14 cellular contexts compared by ENCODE assay signal in the genomic region with DNA sequence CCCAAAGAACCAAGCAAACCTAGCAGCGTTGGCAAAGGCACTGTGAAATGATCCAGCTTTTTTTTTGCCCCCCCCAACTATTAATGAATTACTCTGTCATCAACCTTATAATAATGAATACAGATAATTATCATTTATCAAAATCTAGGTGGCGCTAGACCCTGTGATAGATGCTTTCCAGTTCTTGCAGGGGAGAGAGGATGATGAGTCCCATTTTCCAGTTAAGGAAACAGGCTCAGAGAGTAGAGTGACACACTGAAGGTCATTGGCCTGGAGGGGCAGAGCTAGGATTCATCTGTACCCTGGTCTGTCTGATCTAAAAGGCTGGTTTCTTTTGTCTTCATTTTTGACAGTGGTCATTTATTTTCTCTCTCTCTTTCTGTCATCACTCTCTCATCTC. TPM values are rescaled to one million over a fixed set of nuclear protein-coding genes. Genes with fewer than 3 reads are reported as not detected.
DNase-seq lines count a peak whose midpoint lies in the region; FAIRE-seq and TF ChIP-seq lines count a peak whose summit lies in the region.
"Had no signal": no experiment of that assay in that cellular context is flagged by ENCODE, and none has a peak within 500 bp of the region (broad histone marks: within the 10 kb centered on the region; RNA-seq: fewer than 3 reads in every experiment).

No MANE protein-coding gene starts in this region.

- POLR2A ChIA-PET in CD4-positive, alpha-beta memory T cell (lab: Charles Lee; ENCODE audit: partially characterized antibody): no interaction called here

- H3K27ac Mint-ChIP-seq in CD4-positive, alpha-beta memory T cell: peak overlapping the region in 1 of 7 donors; percentile 31

- H3K4me3 Mint-ChIP-seq in CD4-positive, alpha-beta memory T cell: no peak overlapping the region
- H3K4me3 Mint-ChIP-seq: effector memory CD8-positive, alpha-beta T cell had no signal

- CTCF ChIA-PET in CD4-positive, alpha-beta memory T cell (lab: Charles Lee; ENCODE audit: partially characterized antibody): interaction anchor here (0.9 to 3.9 kb wide), 11 partner anchors 12 to 344 kb away, joined by 3 to 15 read pairs (median 5); a partner anchor contains a TSS

- peak; percentile 12 for TF ChIP-seq CTCF in kidney (IDR thresholded peaks at IDR 0.05; ENCODE audit: borderline replicate concordance, extremely low read depth, insufficient read depth)

- no peaks in the 10 kb centered on the region for H3K9me3 ChIP-seq in GM23248 (ENCODE audit: low read depth)
- H3K9me3 ChIP-seq in kidney (ENCODE audit: control insufficient read depth in 1 of 2, low read length in 2 of 2): no peaks in the 10 kb centered on the region
- H3K9me3 ChIP-seq in CD4-positive, alpha-beta memory T cell (ENCODE audit: control insufficient read depth in 1 of 2, low read length in 2 of 2): no peaks in the 10 kb centered on the region
- H3K9me3 ChIP-seq: left ventricle myocardium inferior, neutrophil had no signal

- H3F3A ChIP-seq in GM23248 (ENCODE audit: insufficient read depth): no peaks in the 10 kb centered on the region

- 81 to 87% methylated on average over 2 of the region's 2 CpGs for WGBS in GM23248 (ENCODE audit: low coverage in 1 of 2, low lambda C conversion rate in 2 of 2, missing lambda C conversion rate in 2 of 2), 2 experiments

- no peaks in the 10 kb centered on the region for H3K36me3 Mint-ChIP-seq in CD4-positive, alpha-beta memory T cell

- H3K9me3 Mint-ChIP-seq in CD4-positive, alpha-beta memory T cell: no peaks in the 10 kb centered on the region
- H3K9me3 Mint-ChIP-seq: effector memory CD8-positive, alpha-beta T cell had no signal

- no peaks in the 10 kb centered on the region for H3K27me3 Mint-ChIP-seq in CD4-positive, alpha-beta memory T cell
- H3K27me3 Mint-ChIP-seq: effector memory CD8-positive, alpha-beta T cell had no signal

- H3K4me2 ChIP-seq in GM23248 (ENCODE audit: unreplicated experiment): no peak overlapping the region
- H3K4me2 ChIP-seq: smooth muscle cell had no signal

- no peak overlapping the region for H3K27ac ChIP-seq in GM23248
- H3K27ac ChIP-seq in kidney (ENCODE audit: low read depth in 2 of 2, low read length in 2 of 2): no peak overlapping the region
- H3K27ac ChIP-seq in CD4-positive, alpha-beta memory T cell (ENCODE audit: low read depth, low read length): no peak overlapping the region
- H3K27ac ChIP-seq: left ventricle myocardium inferior, neutrophil had no signal

- H2AFZ ChIP-seq in GM23248: no peak overlapping the region

- H3K4me1 Mint-ChIP-seq in CD4-positive, alpha-beta memory T cell: peaks cover 4 to 8% (median 7%) of the 10 kb centered on the region in 4 donors

- in situ Hi-C loops in GM23248 (cut with MboI): loop anchor here (10.0 kb wide), 1 partner anchor 207 kb away; no protein-coding TSS in a partner anchor

- intact Hi-C loops in kidney (cut with DNase I): no loop called here
- intact Hi-C loops in CD4-positive, alpha-beta memory T cell (cut with micrococcal nuclease): loop anchor here (1.0 to 2.0 kb wide), 6 partner anchors 41 to 293 kb away; a partner anchor contains a TSS

- no peaks in the 10 kb centered on the region for H3K36me3 ChIP-seq in GM23248 (ENCODE audit: low read depth)
- peaks cover 6 to 36% of the 10 kb centered on the region in 2 donors for H3K36me3 ChIP-seq in kidney (ENCODE audit: control insufficient read depth in 1 of 2, insufficient read depth in 2 of 2, low read length in 2 of 2)
- H3K36me3 ChIP-seq in CD4-positive, alpha-beta memory T cell (ENCODE audit: insufficient read depth, low read length): no peaks in the 10 kb centered on the region
- H3K36me3 ChIP-seq: neutrophil had no signal

- H3K4me3 ChIP-seq in GM23248: no peak overlapping the region
- no peak overlapping the region for H3K4me3 ChIP-seq in kidney (ENCODE audit: low read length in 2 of 2)
- H3K4me3 ChIP-seq in CD4-positive, alpha-beta memory T cell (ENCODE audit: low read length in 2 of 2): no peak overlapping the region
- H3K4me3 ChIP-seq: left ventricle myocardium inferior, smooth muscle cell had no signal

- H3K27me3 ChIP-seq in GM23248 (replicated peaks; ENCODE audit: insufficient read depth): no peaks in the 10 kb centered on the region
- no peaks in the 10 kb centered on the region for H3K27me3 ChIP-seq in CD4-positive, alpha-beta memory T cell (ENCODE audit: insufficient read depth, low read length)
- H3K27me3 ChIP-seq: neutrophil had no signal

- no peak overlapping the region for H3K9ac ChIP-seq in GM23248
- H3K9ac ChIP-seq in kidney (ENCODE audit: low read length in 2 of 2): peak overlapping the region in 1 of 2 donors; percentile 34

- H3K79me2 ChIP-seq in GM23248 (ENCODE audit: insufficient read depth): no peaks in the 10 kb centered on the region

- FAIRE-seq in kidney (lab: Jason Lieb, UNC): no peak
- FAIRE-seq: RCC 7860 had no signal

- H3K4me1 ChIP-seq in GM23248 (ENCODE audit: insufficient read depth) (peaks cover 20% of the 10 kb centered on the region), kidney (ENCODE audit: control insufficient read depth in 1 of 2, insufficient read depth in 1 of 2, low read depth in 1 of 2, low read length in 2 of 2) (peaks cover 31 to 32% of the 10 kb centered on the region in 2 donors)
- H3K4me1 ChIP-seq in CD4-positive, alpha-beta memory T cell (ENCODE audit: insufficient read depth, low read length): peaks cover 9% of the 10 kb centered on the region

- H4K20me1 ChIP-seq in GM23248 (ENCODE audit: insufficient read depth): no peaks in the 10 kb centered on the region

- DNase-seq in NCI-H748 (lab: John Stamatoyannopoulos, UW; ENCODE audit: unreplicated experiment) (peak; percentile 10), NCI-H748 treated with DMSO at 0.1 percent for 48 hours (lab: John Stamatoyannopoulos, UW) (no peak), GM23248 (peak; percentile 61), RKO (ENCODE audit: low spot score) (peak; percentile 81), kidney (no peak), germinal center (ENCODE audit: low spot score) (no peak), activated T-cell treated with anti-CD3 and anti-CD28 coated beads for 4 hours (no peak)
- DNase-seq in CD4-positive, alpha-beta memory T cell: no peak
- DNase-seq: left ventricle myocardium inferior had no signal

- no peaks in the 10 kb centered on the region for H3K9me2 ChIP-seq in GM23248 (ENCODE audit: insufficient read depth)

RNA-seq across cellular contexts. Expression of a gene that starts 5.0 kb away (rescaled TPM):
- total RNA-seq in GM23248 (2014; rRNA removed; shearing (Covaris generic)): 7.5 and 9.7 TPM in 2 replicates
- polyA plus RNA-seq in GM23248 (2016; fragmentation: Nextera tagmentation; extraction: Ambion mirVana): 19.9 and 23.6 TPM in 2 replicates
- total RNA-seq in kidney: 18.6 TPM
- 85.5 TPM for polyA plus RNA-seq in kidney (ENCODE audit: insufficient read depth, low read depth, low replicate concordance)
- total RNA-seq in CD4-positive, alpha-beta memory T cell: not detected
- not detected for polyA plus RNA-seq in CD4-positive, alpha-beta memory T cell

RNA-seq across cellular contexts. Expression of a gene that starts 40.1 kb away (rescaled TPM):
- 12.3 and 13.7 TPM in 2 replicates for total RNA-seq in GM23248 (2014; rRNA removed; shearing (Covaris generic))
- polyA plus RNA-seq in GM23248 (2016; fragmentation: Nextera tagmentation; extraction: Ambion mirVana): 12.8 and 15.7 TPM in 2 replicates
- 19.0 TPM for total RNA-seq in kidney
- polyA plus RNA-seq in kidney (ENCODE audit: insufficient read depth, low read depth, low replicate concordance): 24.5 TPM
- total RNA-seq in CD4-positive, alpha-beta memory T cell: 10 to 100 TPM in 1 of 2 experiments, 1 to 10 TPM in 1; 8.9 to 11.6 TPM
- polyA plus RNA-seq in CD4-positive, alpha-beta memory T cell: 10 to 100 TPM in 1 of 2 donors, 1 to 10 TPM in 1; 6.8 to 15.3 TPM

RNA-seq across cellular contexts. Expression of a gene that starts 45.2 kb away (rescaled TPM):
- 0.22 TPM in 1 of 2 replicates, not detected in the other for total RNA-seq in GM23248 (2014; rRNA removed; shearing (Covaris generic))
- polyA plus RNA-seq in GM23248 (2016; fragmentation: Nextera tagmentation; extraction: Ambion mirVana) (0.09 and 0.13 TPM in 2 replicates), kidney (ENCODE audit: insufficient read depth, low read depth, low replicate concordance) (52.5 TPM)
- total RNA-seq in kidney: 180 TPM
- total RNA-seq in CD4-positive, alpha-beta memory T cell: not detected
- not detected for polyA plus RNA-seq in CD4-positive, alpha-beta memory T cell
- total RNA-seq: IMR-90, smooth muscle cell had no signal
- polyA plus RNA-seq: IMR-90, smooth muscle cell had no signal

Comparison
In these comparisons a context has a peak if more than half of its experiments do, and no peak if none do; other contexts are left out.
1. DNase-seq: peak in NCI-H748 (single experiment), GM23248 (single experiment) and RKO (single experiment); none in NCI-H748 treated with DMSO at 0.1 percent for 48 hours (single experiment), kidney (single experiment), germinal center (single experiment), CD4-positive, alpha-beta memory T cell (0 of 5) and activated T-cell treated with anti-CD3 and anti-CD28 coated beads for 4 hours (single experiment).
2. RNA of a gene that starts 45.2 kb away (total RNA-seq): 180 TPM in kidney (single experiment); 0.22 TPM in GM23248 and not detected in CD4-positive, alpha-beta memory T cell; every median in the first group is over 100 times any median in the second.